In the genomic region with DNA sequence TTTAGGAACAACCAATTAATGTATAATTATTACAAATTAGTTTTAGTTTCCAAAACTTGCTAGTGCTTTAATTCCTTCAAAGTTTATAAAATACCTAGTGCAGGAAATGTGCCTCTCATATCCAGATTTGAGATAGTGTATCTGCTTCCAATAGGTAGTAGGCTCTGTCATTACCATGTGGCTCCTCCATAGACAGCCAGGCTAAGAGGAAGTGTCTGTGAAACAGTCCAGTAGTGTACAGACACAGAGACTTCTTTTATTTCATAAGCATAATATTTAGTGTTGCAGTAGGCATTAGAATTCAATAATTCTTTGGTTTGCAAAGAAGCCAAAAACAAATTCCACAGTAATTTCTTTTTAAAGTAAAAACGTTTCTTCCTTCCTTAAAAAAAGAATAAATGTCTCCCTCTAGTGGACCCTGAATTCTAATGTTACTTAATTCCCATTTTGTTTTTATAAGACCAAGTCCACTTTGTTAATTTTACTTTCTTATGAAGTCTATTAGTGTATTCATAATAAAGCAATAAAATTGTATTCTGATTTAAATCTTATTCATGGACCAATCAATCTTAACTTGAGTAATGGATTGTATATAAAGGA, we compare ENCODE assay signal across 9 cellular contexts.
DNase-seq lines count a peak whose midpoint lies in the region; ATAC-seq and TF ChIP-seq lines count a peak whose summit lies in the region.
"Had no signal": no experiment of that assay in that cellular context is flagged by ENCODE, and none has a peak within 500 bp of the region (broad histone marks: within the 10 kb centered on the region; RNA-seq: fewer than 3 reads in every experiment).

No MANE protein-coding gene starts in this region.

- CTCF ChIA-PET in A673 (lab: Charles Lee): no interaction called here
- CTCF ChIA-PET in Panc1 (lab: Charles Lee): no interaction called here

- TF ChIP-seq CTCF in A673 (conservative IDR thresholded peaks at IDR 0.05; ENCODE audit: low read depth, low read length) (peak; percentile 63), GM13976 (IDR thresholded peaks at IDR 0.05; ENCODE audit: borderline replicate concordance, control extremely low read depth, extremely low read depth, insufficient read depth, missing control alignments) (no peak), Panc1 (IDR thresholded peaks at IDR 0.05) (peak; percentile 53; the same call in 1 of the 2 replicates), foreskin fibroblast (IDR thresholded peaks at IDR 0.05; ENCODE audit: low read depth, low read length) (peak; percentile 21), sigmoid colon (IDR thresholded peaks at IDR 0.05) (no peak)

- H3K36me3 ChIP-seq in A673 (ENCODE audit: insufficient read depth, low read length, poor library complexity, severe bottlenecking): no peaks in the 10 kb centered on the region
- no peaks in the 10 kb centered on the region for H3K36me3 ChIP-seq in Panc1 (ENCODE audit: control insufficient read depth, insufficient read depth, low read length)
- H3K36me3 ChIP-seq in sigmoid colon: no peaks in the 10 kb centered on the region

- no peak overlapping the region for H3K4me3 ChIP-seq in A673 (ENCODE audit: low read depth, low read length, poor library complexity, severe bottlenecking)
- H3K4me3 ChIP-seq in Panc1 (ENCODE audit: low read depth in 2 of 2, low read length in 2 of 2): no peak overlapping the region
- H3K4me3 ChIP-seq in foreskin fibroblast (ENCODE audit: low read depth in 1 of 2, low read length in 2 of 2): no peak overlapping the region
- H3K4me3 ChIP-seq in sigmoid colon: no peak overlapping the region

- no peak for TF ChIP-seq EP300 in sigmoid colon (IDR thresholded peaks at IDR 0.05)

- intact Hi-C loops in A673 (cut with micrococcal nuclease; ENCODE audit: unreplicated experiment): no loop called here
- intact Hi-C loops in Panc1 (cut with micrococcal nuclease; ENCODE audit: unreplicated experiment): no loop called here
- intact Hi-C loops in sigmoid colon (cut with DNase I): no loop called here

- H3K27me3 ChIP-seq in A673 (replicated peaks; ENCODE audit: insufficient read depth, low read depth, low read length, poor library complexity): no peaks in the 10 kb centered on the region
- H3K27me3 ChIP-seq in Panc1 (ENCODE audit: control insufficient read depth, insufficient read depth, low read length): no peaks in the 10 kb centered on the region
- no peaks in the 10 kb centered on the region for H3K27me3 ChIP-seq in sigmoid colon

- WGBS in sigmoid colon, 2 donors: 47 to 48% methylated on average over 1 of the region's 1 CpG

- in situ Hi-C loops in GM13976 (cut with MboI; ENCODE audit: low sequenced_read_pairs, unreplicated experiment) (loop anchor here (25.0 kb wide), 1 partner anchor 379 kb away; no protein-coding TSS in a partner anchor), Panc1 (cut with HindIII; ENCODE audit: low pct_unique_long_range_greater_than_20kb, low sequenced_read_pairs) (no loop called here)

- ATAC-seq in Panc1 (no peak), HG03571 (IDR thresholded peaks at IDR 0.05; ENCODE audit: unreplicated experiment) (no peak), GM18505 (IDR thresholded peaks at IDR 0.05; ENCODE audit: unreplicated experiment) (no peak)

- POLR2A ChIA-PET in A673 (lab: Charles Lee; ENCODE audit: low non-redundant PET): no interaction called here
- POLR2A ChIA-PET in Panc1 (lab: Charles Lee): no interaction called here

- H3K4me1 ChIP-seq in A673 (ENCODE audit: insufficient read depth, low read length, poor library complexity, severe bottlenecking) (peaks cover 15% of the 10 kb centered on the region), Panc1 (ENCODE audit: control insufficient read depth, insufficient read depth, low read length) (no peaks in the 10 kb centered on the region), sigmoid colon (peaks cover 0 to 10% (median 2%) of the 10 kb centered on the region in 4 donors)

- BruUV-seq in A673 (replicated peaks; lab: Mats Ljungman, UMichigan): no TSS peak
- BruUV-seq in Panc1 (replicated peaks; lab: Mats Ljungman, UMichigan): no TSS peak

- no peak for TF ChIP-seq POLR2A in sigmoid colon (IDR thresholded peaks at IDR 0.05)
- no peak for TF ChIP-seq POLR2A in GM18505 (IDR thresholded peaks at IDR 0.05; ENCODE audit: borderline replicate concordance, extremely low read depth, insufficient read depth, insufficient read length)

- H3K27ac ChIP-seq in A673 (ENCODE audit: low read depth, low read length, poor library complexity, severe bottlenecking): no peak overlapping the region
- no peak overlapping the region for H3K27ac ChIP-seq in Panc1 (ENCODE audit: low read length)
- H3K27ac ChIP-seq in sigmoid colon: no peak overlapping the region

- H3K9me3 ChIP-seq in A673 (ENCODE audit: low read depth, low read length, poor library complexity, severe bottlenecking) (no peaks in the 10 kb centered on the region), Panc1 (ENCODE audit: control insufficient read depth, insufficient read depth, low read depth, low read length) (no peaks in the 10 kb centered on the region), sigmoid colon (peaks cover 0 to 2% (median 1%) of the 10 kb centered on the region in 4 donors)

- DNase-seq in A673 (ENCODE audit: low spot score) (peak; percentile 54), GM13976 (ENCODE audit: low spot score) (peak; percentile 22), Panc1 (ENCODE audit: low read depth, low spot score) (no peak), foreskin fibroblast (peak in 1 of 2 donors; percentile 28), sigmoid colon (no peak), NCI-H524 treated with DMSO at 0.1 percent for 48 hours (lab: John Stamatoyannopoulos, UW) (no peak)
- DNase-seq: NCI-H510A treated with DMSO at 0.1 percent for 48 hours had no signal

Comparison
In these comparisons a context has a peak if more than half of its experiments do, and no peak if none do; other contexts are left out.
1. DNase-seq: peak in A673 (single experiment) and GM13976 (single experiment); none in Panc1 (single experiment), sigmoid colon (single experiment) and NCI-H524 treated with DMSO at 0.1 percent for 48 hours (single experiment).
2. CTCF ChIP-seq: peak in A673 (single experiment), Panc1 (single experiment) and foreskin fibroblast (single experiment); none in GM13976 (single experiment) and sigmoid colon (0 of 4).